Comparison of ENCODE assay signal across 20 cellular contexts in the genomic region with DNA sequence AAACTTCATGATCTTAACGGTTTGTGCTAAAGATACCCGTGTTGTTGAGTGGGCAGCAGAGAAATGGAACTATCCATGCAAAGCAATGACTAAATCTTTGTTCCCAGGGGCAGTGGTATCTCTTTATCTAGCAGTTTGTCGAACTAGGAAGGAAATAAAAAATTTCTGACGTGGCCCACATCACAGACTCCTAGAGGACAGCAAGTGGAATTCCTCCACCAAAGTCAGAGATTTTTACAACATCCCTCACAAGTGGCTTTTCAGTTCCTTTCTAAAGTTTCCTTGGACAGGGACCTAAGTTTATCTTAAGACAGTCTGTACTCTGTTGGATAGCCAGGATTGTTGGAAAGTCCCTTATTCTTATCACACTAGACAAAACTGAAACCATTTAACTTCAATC.
A peak's percentile ranks its signal among the peaks of the same experiment; 100 is the strongest.
DNase-seq lines count a peak whose midpoint lies in the region; ATAC-seq and TF ChIP-seq lines count a peak whose summit lies in the region.
"Had no signal": no experiment of that assay in that cellular context is flagged by ENCODE, and none has a peak within 500 bp of the region (broad histone marks: within the 10 kb centered on the region; RNA-seq: fewer than 3 reads in every experiment).

No MANE protein-coding gene starts in this region.

- DNase-seq in HFFc6 (peak; percentile 11), esophagus muscularis mucosa (ENCODE audit: extremely low spot score) (peak; percentile 26), lower lobe of right lung (no peak), testis (no peak), GOT3 (lab: John Stamatoyannopoulos, UW) (no peak), MV-4-11 (lab: John Stamatoyannopoulos, UW) (no peak)
- DNase-seq: activated CD4-positive, alpha-beta T cell treated with anti-CD3 and anti-CD28 coated beads, Interleukin-2, amount 50 U/mL, for 48 hours; activated T-cell treated with anti-CD3 and anti-CD28 coated beads, Interleukin-2, amount 50 U/mL, for 72 hours; colonic mucosa; erythroblast; H7; IMR-90; left colon; natural killer cell; NCI-H82; Peyer's patch had no signal

- TF ChIP-seq POLR2A in esophagus muscularis mucosa (IDR thresholded peaks at IDR 0.05; ENCODE audit: low read depth), result no peak
- no peak for TF ChIP-seq POLR2A in testis (IDR thresholded peaks at IDR 0.05)

- ATAC-seq in lower lobe of right lung, result peak; percentile 34 to 36
- no peak for ATAC-seq in HG03520 (IDR thresholded peaks at IDR 0.05; ENCODE audit: unreplicated experiment)
- no peak for ATAC-seq in GM19023 (IDR thresholded peaks at IDR 0.05; ENCODE audit: unreplicated experiment)
- ATAC-seq: activated T-cell treated with anti-CD3 and anti-CD28 coated beads, Interleukin-2, amount 50 U/mL, for 72 hours; GM12878; left colon; natural killer cell had no signal

- peaks cover 4% of the 10 kb centered on the region; the same call in 1 of the 2 replicates for H3K27me3 Mint-ChIP-seq in HFFc6 (ENCODE audit: insufficient read depth)

- H3K9me3 ChIP-seq in esophagus muscularis mucosa (no peaks in the 10 kb centered on the region), lower lobe of right lung (no peaks in the 10 kb centered on the region), testis (no peaks in the 10 kb centered on the region)
- H3K9me3 ChIP-seq: colonic mucosa, Peyer's patch had no signal

- intact Hi-C loops in esophagus muscularis mucosa (cut with DNase I), result no loop called here
- intact Hi-C loops in lower lobe of right lung (cut with DNase I), result no loop called here
- intact Hi-C loops in testis (cut with DNase I; ENCODE audit: low total_unique reads), result no loop called here

- no peak overlapping the region for H3K4me3 ChIP-seq in esophagus muscularis mucosa
- H3K4me3 ChIP-seq in lower lobe of right lung, result peak overlapping the region; percentile 56
- no peak overlapping the region for H3K4me3 ChIP-seq in testis
- H3K4me3 ChIP-seq: colonic mucosa, GM12878, hepatocyte, Peyer's patch had no signal

- peak overlapping the region; percentile 12 to 67 (median 63) for H3K27ac ChIP-seq in esophagus muscularis mucosa (replicated peaks in 1 of 4)
- peak overlapping the region; percentile 76 for H3K27ac ChIP-seq in lower lobe of right lung
- H3K27ac ChIP-seq in testis, result peak overlapping the region; percentile 81 to 85
- H3K27ac ChIP-seq: colonic mucosa, hepatocyte had no signal

- H3K27me3 ChIP-seq in esophagus muscularis mucosa (no peaks in the 10 kb centered on the region), lower lobe of right lung (ENCODE audit: low read depth) (no peaks in the 10 kb centered on the region), testis (no peaks in the 10 kb centered on the region)
- H3K27me3 ChIP-seq: colonic mucosa, hepatocyte, Peyer's patch had no signal

- H3K9me3 Mint-ChIP-seq in HFFc6, result no peaks in the 10 kb centered on the region
- H3K9me3 Mint-ChIP-seq: activated T-cell treated with anti-CD3 and anti-CD28 coated beads, Interleukin-2, amount 50 U/mL, for 72 hours; natural killer cell had no signal

- H3K4me1 ChIP-seq in esophagus muscularis mucosa (peaks cover 4 to 12% (median 7%) of the 10 kb centered on the region in 4 donors), lower lobe of right lung (peaks cover 30% of the 10 kb centered on the region), testis (peaks cover 33% of the 10 kb centered on the region)
- H3K4me1 ChIP-seq: colonic mucosa, Peyer's patch had no signal

- H3K4me1 Mint-ChIP-seq in HFFc6 (ENCODE audit: low read depth), result peaks cover 45% of the 10 kb centered on the region
- H3K4me1 Mint-ChIP-seq: natural killer cell had no signal

- H3K27ac Mint-ChIP-seq in HFFc6, result no peak overlapping the region
- H3K27ac Mint-ChIP-seq: activated T-cell treated with anti-CD3 and anti-CD28 coated beads, Interleukin-2, amount 50 U/mL, for 72 hours; natural killer cell had no signal

- H3K4me3 Mint-ChIP-seq in HFFc6, result no peak overlapping the region
- H3K4me3 Mint-ChIP-seq: activated T-cell treated with anti-CD3 and anti-CD28 coated beads, Interleukin-2, amount 50 U/mL, for 72 hours; natural killer cell had no signal

- H3K36me3 ChIP-seq in esophagus muscularis mucosa, result no peaks in the 10 kb centered on the region
- no peaks in the 10 kb centered on the region for H3K36me3 ChIP-seq in lower lobe of right lung
- no peaks in the 10 kb centered on the region for H3K36me3 ChIP-seq in testis (ENCODE audit: low read depth, missing control alignments)
- H3K36me3 ChIP-seq: colonic mucosa, Peyer's patch had no signal

- no peak for TF ChIP-seq EP300 in esophagus muscularis mucosa (IDR thresholded peaks at IDR 0.05)

- TF ChIP-seq CTCF in HFFc6 (IDR thresholded peaks at IDR 0.05) (no peak; the same call in 1 of the 2 replicates), esophagus muscularis mucosa (IDR thresholded peaks at IDR 0.05) (no peak), lower lobe of right lung (IDR thresholded peaks at IDR 0.05) (no peak), testis (IDR thresholded peaks at IDR 0.05) (peak in 1 of 3 experiments; percentile 22)

- H3K36me3 Mint-ChIP-seq in HFFc6 (ENCODE audit: low read depth), result no peaks in the 10 kb centered on the region
- H3K36me3 Mint-ChIP-seq: natural killer cell had no signal

- WGBS in esophagus muscularis mucosa, result 54% methylated on average over 4 of the region's 4 CpGs
- WGBS in testis, 2 donors, result 36 to 47% methylated on average over 4 of the region's 4 CpGs

Comparison
In these comparisons a context has a peak if more than half of its experiments do, and no peak if none do; other contexts are left out.
1. DNase-seq: peak in HFFc6 (single experiment) and esophagus muscularis mucosa (single experiment); none in lower lobe of right lung (single experiment), testis (single experiment), GOT3 (single experiment) and MV-4-11 (single experiment).
2. ATAC-seq: peak in lower lobe of right lung (2 of 2); none in HG03520 (single experiment) and GM19023 (single experiment).
3. Peak in every context shown above with its lines, with median percentiles within 50 percentile points of each other: H3K27ac ChIP-seq.